In genomic region chr15:60551147-60551780, GRCh38 we compare ENCODE assay signal across 10 cellular contexts.
A peak's percentile ranks its signal among the peaks of the same experiment; 100 is the strongest.
DNase-seq lines count a peak whose midpoint lies in the region; ATAC-seq lines count a peak whose summit lies in the region.
"Had no signal": no experiment of that assay in that cellular context is flagged by ENCODE, and none has a peak within 500 bp of the region (broad histone marks: within the 10 kb centered on the region; RNA-seq: fewer than 3 reads in every experiment).

No MANE protein-coding gene starts in this region.

- intact Hi-C loops in activated CD4-positive, alpha-beta memory T cell treated with anti-CD3 and anti-CD28 coated beads for 36 hours (cut with micrococcal nuclease): loop anchor here (1.0 to 2.0 kb wide), 3 partner anchors 23 to 246 kb away; no protein-coding TSS in a partner anchor

- H3K9me3 Mint-ChIP-seq in activated CD4-positive, alpha-beta memory T cell treated with anti-CD3 and anti-CD28 coated beads for 36 hours: peaks cover 7% of the 10 kb centered on the region

- POLR2A ChIA-PET in activated CD4-positive, alpha-beta memory T cell treated with anti-CD3 and anti-CD28 coated beads for 36 hours (lab: Charles Lee): interaction anchor here (0.8 to 7.2 kb wide), 13 partner anchors 10 to 293 kb away, joined by 3 to 45 read pairs (median 7); no protein-coding TSS in a partner anchor

- H3K36me3 Mint-ChIP-seq in activated CD4-positive, alpha-beta memory T cell treated with anti-CD3 and anti-CD28 coated beads for 36 hours: peaks cover 26% of the 10 kb centered on the region

- DNase-seq in stimulated activated CD4-positive, alpha-beta T cell treated with anti-CD3 and anti-CD28 coated beads, Interleukin-1b, Interleukin-23, amount 100 ng/mL, for 48 hours: peak; percentile 48
- no peak for DNase-seq in stimulated activated CD4-positive, alpha-beta T cell treated with anti-CD3 and anti-CD28 coated beads, Interleukin-2, amount 100 ng/mL, for 24 hours
- DNase-seq in activated CD4-positive, alpha-beta memory T cell treated with anti-CD3 and anti-CD28 coated beads for 36 hours: peak; percentile 73
- DNase-seq in stimulated activated naive CD8-positive, alpha-beta T cell treated with anti-CD3 and anti-CD28 coated beads, Interleukin-15, Interleukin-2, amounts not matched to agents 100 U/mL and 50 U/mL, for 24 hours: no peak
- DNase-seq in LoVo (ENCODE audit: low spot score): no peak
- DNase-seq: Kasumi-1, nucleus accumbens had no signal

- no peaks in the 10 kb centered on the region for H3K27me3 Mint-ChIP-seq in activated CD4-positive, alpha-beta memory T cell treated with anti-CD3 and anti-CD28 coated beads for 36 hours

- H3K4me1 Mint-ChIP-seq in activated CD4-positive, alpha-beta memory T cell treated with anti-CD3 and anti-CD28 coated beads for 36 hours (ENCODE audit: low read depth): peaks cover 98% of the 10 kb centered on the region

- peak overlapping the region; percentile 88 for H3K27ac Mint-ChIP-seq in activated CD4-positive, alpha-beta memory T cell treated with anti-CD3 and anti-CD28 coated beads for 36 hours

- ATAC-seq in HG02610 (IDR thresholded peaks at IDR 0.05; ENCODE audit: unreplicated experiment): peak; percentile 55
- peak; percentile 59 for ATAC-seq in stimulated activated naive CD8-positive, alpha-beta T cell treated with anti-CD3 and anti-CD28 coated beads, Interleukin-15, Interleukin-2, amounts not matched to agents 100 U/mL and 50 U/mL, for 24 hours
- ATAC-seq in GM18520 (IDR thresholded peaks at IDR 0.05; ENCODE audit: unreplicated experiment): no peak
- no peak for ATAC-seq in GM18873 (IDR thresholded peaks at IDR 0.05; ENCODE audit: low FRiP score, unreplicated experiment)

- peak overlapping the region; percentile 30 for H3K4me3 Mint-ChIP-seq in activated CD4-positive, alpha-beta memory T cell treated with anti-CD3 and anti-CD28 coated beads for 36 hours

- CTCF ChIA-PET in activated CD4-positive, alpha-beta memory T cell treated with anti-CD3 and anti-CD28 coated beads for 36 hours (lab: Charles Lee): interaction anchor here (0.8 to 8.8 kb wide), 18 partner anchors 10 to 381 kb away, joined by 3 to 88 read pairs (median 4); no protein-coding TSS in a partner anchor

Comparison
In these comparisons a context has a peak if more than half of its experiments do, and no peak if none do; other contexts are left out.
1. DNase-seq: peak in stimulated activated CD4-positive, alpha-beta T cell treated with anti-CD3 and anti-CD28 coated beads, Interleukin-1b, Interleukin-23, amount 100 ng/mL, for 48 hours (single experiment) and activated CD4-positive, alpha-beta memory T cell treated with anti-CD3 and anti-CD28 coated beads for 36 hours (single experiment); none in stimulated activated CD4-positive, alpha-beta T cell treated with anti-CD3 and anti-CD28 coated beads, Interleukin-2, amount 100 ng/mL, for 24 hours (0 of 2), stimulated activated naive CD8-positive, alpha-beta T cell treated with anti-CD3 and anti-CD28 coated beads, Interleukin-15, Interleukin-2, amounts not matched to agents 100 U/mL and 50 U/mL, for 24 hours (single experiment) and LoVo (single experiment).
2. ATAC-seq: peak in HG02610 (single experiment) and stimulated activated naive CD8-positive, alpha-beta T cell treated with anti-CD3 and anti-CD28 coated beads, Interleukin-15, Interleukin-2, amounts not matched to agents 100 U/mL and 50 U/mL, for 24 hours (single experiment); none in GM18520 (single experiment) and GM18873 (single experiment).